ENCODE assay signal across 8 cellular contexts in the genomic region with DNA sequence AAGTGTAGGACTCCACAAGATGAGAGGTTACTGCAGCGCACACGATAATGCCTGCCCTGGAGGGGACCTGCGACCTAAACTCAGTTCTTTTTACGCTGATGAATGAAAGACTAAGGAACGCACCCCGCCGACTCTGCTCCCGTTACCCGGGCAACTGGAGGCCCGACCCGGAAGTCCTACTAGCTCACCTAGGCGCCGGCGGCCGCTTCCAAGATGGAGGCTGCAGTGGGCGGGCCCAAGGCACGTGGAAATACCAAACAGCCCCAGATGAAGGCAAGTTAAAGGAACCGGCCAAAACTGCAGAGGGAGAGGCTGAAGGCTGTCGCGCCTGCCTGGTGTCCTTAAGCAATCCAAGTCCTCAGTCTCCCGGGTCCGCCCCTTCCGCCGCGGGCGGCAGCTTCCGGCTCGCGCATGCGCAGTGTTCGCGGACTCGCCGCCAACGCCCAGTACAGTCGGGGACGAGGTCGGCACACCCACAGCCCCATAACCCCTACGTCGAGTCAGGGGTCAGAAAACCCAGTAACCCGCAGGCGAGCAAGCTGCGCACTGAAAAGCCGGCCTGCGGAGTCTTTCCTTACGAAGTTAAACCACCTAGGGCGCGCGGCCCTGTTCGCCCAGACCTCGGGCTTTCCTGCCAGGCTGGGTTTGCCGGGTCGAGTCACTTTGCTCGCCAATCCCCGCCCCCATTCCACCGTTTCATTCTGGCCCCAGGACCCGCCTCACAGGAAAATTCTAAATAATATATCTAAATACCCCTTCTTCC. TPM values are rescaled to one million over a fixed set of nuclear protein-coding genes. Genes with fewer than 3 reads are reported as not detected.
DNase-seq lines count a peak whose midpoint lies in the region; ATAC-seq and TF ChIP-seq lines count a peak whose summit lies in the region.

TSS of gene SETD4 (minus strand) at position 368 of the 763 bp plus-strand sequence. CDS start 1,638 bp downstream, outside the sequence.

- peak within 1 kb of the TSS; percentile 91 for H3K4me3 Mint-ChIP-seq in WTC11

- peak; percentile 80 for DNase-seq in AG04450 (ENCODE audit: low read depth, low spot score)
- DNase-seq in NCI-H226: peak; percentile 95
- DNase-seq in WTC11 (ENCODE audit: low spot score): peak; percentile 93
- peak; percentile 96 for DNase-seq in cardiac fibroblast (ENCODE audit: low read depth in 2 of 2)
- peak; percentile 95 for DNase-seq in inferior parietal cortex (ENCODE audit: extremely low spot score)
- DNase-seq in stimulated activated CD4-positive, alpha-beta T cell treated with anti-CD3 and anti-CD28 coated beads, Interleukin-12 subunit alpha, Interleukin-12 subunit beta, amount 100 ng/mL, for 24 hours (ENCODE audit: low read depth in 2 of 2): peak; percentile 90 to 91

- peaks cover 36% of the 10 kb centered on the region for H3K36me3 Mint-ChIP-seq in WTC11

- H3K9me3 ChIP-seq in AG04450 (ENCODE audit: control insufficient read depth, insufficient read depth, low read length): no peaks in the 10 kb centered on the region; the same call in 1 of the 2 replicates

- H3K27ac ChIP-seq in AG04450 (ENCODE audit: low read depth, low read length): peak within 1 kb of the TSS; percentile 86

- H3K27ac Mint-ChIP-seq in WTC11: peak within 1 kb of the TSS; percentile 92

- TF ChIP-seq CTCF in AG04450 (IDR thresholded peaks at IDR 0.05; ENCODE audit: low read depth, low read length) (no peak), WTC11 (IDR thresholded peaks at IDR 0.05) (no peak), cardiac fibroblast (IDR thresholded peaks at IDR 0.05; ENCODE audit: low read depth, low read length) (no peak)

- peak; percentile 93 for ATAC-seq in GM18909 (IDR thresholded peaks at IDR 0.05; ENCODE audit: poor library complexity, unreplicated experiment)
- ATAC-seq in HG03175 (IDR thresholded peaks at IDR 0.05; ENCODE audit: unreplicated experiment): peak; percentile 90
- ATAC-seq in WTC11: peak; percentile 91

- H3K9me3 Mint-ChIP-seq in WTC11: no peaks in the 10 kb centered on the region

- CTCF ChIA-PET in AG04450 (lab: Charles Lee): interaction anchor here (1.1 kb wide), 1 partner anchor 54 kb away, joined by 4 read pairs; no protein-coding TSS in a partner anchor
- CTCF ChIA-PET in WTC11 (lab: Charles Lee): interaction anchor here (1.0 to 3.2 kb wide), 10 partner anchors 9 to 65 kb away, joined by 3 to 35 read pairs (median 7); partner anchors contain the start of gene CBR1

- H3K27me3 Mint-ChIP-seq in WTC11 (ENCODE audit: low read depth): no peaks in the 10 kb centered on the region; the same call in 1 of the 2 replicates

- H3K4me1 Mint-ChIP-seq in WTC11: peaks cover 26% of the 10 kb centered on the region

- peak within 1 kb of the TSS; percentile 99 for H3K4me3 ChIP-seq in AG04450 (ENCODE audit: low read depth, low read length)
- peak within 1 kb of the TSS; percentile 93 to 99 for H3K4me3 ChIP-seq in cardiac fibroblast (replicated peaks in 1 of 2; ENCODE audit: low read depth in 2 of 2, low read length in 2 of 2)

- no peaks in the 10 kb centered on the region for H3K27me3 ChIP-seq in AG04450 (ENCODE audit: control insufficient read depth, insufficient read depth, low read length)

- POLR2A ChIA-PET in AG04450 (lab: Yijun Ruan, JAX): interaction anchor here (0.6 to 2.5 kb wide), 9 partner anchors 10 to 76 kb away, joined by 3 to 27 read pairs (median 6); partner anchors contain the start of gene CBR1
- POLR2A ChIA-PET in WTC11 (lab: Charles Lee): interaction anchor here (0.6 to 2.1 kb wide), 7 partner anchors 9 to 44 kb away, joined by 3 to 11 read pairs (median 6); partner anchors contain the start of gene CBR1

TF ChIP-seq in WTC11, 78 proteins besides CTCF, POLR2A, EP300 and RAD21 (continues in another document):
- no peak for TF ChIP-seq PREB (CRISPR knock-in tag; IDR thresholded peaks at IDR 0.05; ENCODE audit: borderline replicate concordance)
- no peak for TF ChIP-seq ATF2 (CRISPR knock-in tag; IDR thresholded peaks at IDR 0.05; ENCODE audit: borderline replicate concordance, low read depth)
- no peak for TF ChIP-seq ZNF232 (CRISPR knock-in tag; IDR thresholded peaks at IDR 0.05)
- TF ChIP-seq ZNF512 (CRISPR knock-in tag; IDR thresholded peaks at IDR 0.05; ENCODE audit: borderline replicate concordance): no peak
- TF ChIP-seq OVOL2 (CRISPR knock-in tag; IDR thresholded peaks at IDR 0.05; ENCODE audit: borderline replicate concordance): no peak
- TF ChIP-seq FOXK1 (CRISPR knock-in tag; IDR thresholded peaks at IDR 0.05): peak; percentile 20; the same call in 1 of the 2 replicates
- no peak for TF ChIP-seq ZNF671 (CRISPR knock-in tag; IDR thresholded peaks at IDR 0.05)
- peak; percentile 89 for TF ChIP-seq MAX (CRISPR knock-in tag; IDR thresholded peaks at IDR 0.05)
- 0 out of 2 replicates have a peak, but pooled peaks have one; percentile 38 for TF ChIP-seq E2F1 (CRISPR knock-in tag; IDR thresholded peaks at IDR 0.05)
- 0 out of 2 replicates have a peak, but pooled peaks have one; percentile 39 for TF ChIP-seq TEAD4 (CRISPR knock-in tag; IDR thresholded peaks at IDR 0.05)
- TF ChIP-seq, protein P1, sequence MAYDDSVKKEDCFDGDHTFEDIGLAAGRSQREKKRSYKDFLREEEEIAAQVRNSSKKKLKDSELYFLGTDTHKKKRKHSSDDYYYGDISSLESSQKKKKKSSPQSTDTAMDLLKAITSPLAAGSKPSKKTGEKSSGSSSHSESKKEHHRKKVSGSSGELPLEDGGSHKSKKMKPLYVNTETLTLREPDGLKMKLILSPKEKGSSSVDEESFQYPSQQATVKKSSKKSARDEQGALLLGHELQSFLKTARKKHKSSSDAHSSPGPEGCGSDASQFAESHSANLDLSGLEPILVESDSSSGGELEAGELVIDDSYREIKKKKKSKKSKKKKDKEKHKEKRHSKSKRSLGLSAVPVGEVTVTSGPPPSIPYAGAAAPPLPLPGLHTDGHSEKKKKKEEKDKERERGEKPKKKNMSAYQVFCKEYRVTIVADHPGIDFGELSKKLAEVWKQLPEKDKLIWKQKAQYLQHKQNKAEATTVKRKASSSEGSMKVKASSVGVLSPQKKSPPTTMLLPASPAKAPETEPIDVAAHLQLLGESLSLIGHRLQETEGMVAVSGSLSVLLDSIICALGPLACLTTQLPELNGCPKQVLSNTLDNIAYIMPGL (CRISPR knock-in tag; IDR thresholded peaks at IDR 0.05): peak; percentile 74
- TF ChIP-seq GTF2I (CRISPR knock-in tag; conservative IDR thresholded peaks at IDR 0.05): no peak
- no peak for TF ChIP-seq FOXP1 (CRISPR knock-in tag; IDR thresholded peaks at IDR 0.05; ENCODE audit: borderline replicate concordance)
- no peak for TF ChIP-seq MLX (CRISPR knock-in tag; IDR thresholded peaks at IDR 0.05)

RNA-seq across cellular contexts. Expression of gene SETD4, which starts in this region (rescaled TPM):
- polyA plus RNA-seq in AG04450 (2011; rRNA removed): 11.5 and 12.2 TPM in 2 replicates
- 8.7 and 9.3 TPM in 2 replicates for polyA minus RNA-seq in AG04450 (2011; rRNA and poly(A)+ RNA removed)
- total RNA-seq in WTC11 (2021): 44.1 to 64.8 TPM (median 45.7 TPM) in 3 replicates

Comparison
In these comparisons a context has a peak if more than half of its experiments do, and no peak if none do; other contexts are left out.
1. Peak in every context shown above with its lines: DNase-seq, ATAC-seq, H3K4me3 ChIP-seq and H3K27ac ChIP-seq.